Comparison of ENCODE assay signal across 1 cellular context in genomic region chr19:7533925-7534480, GRCh38.
A peak's percentile ranks its signal among the peaks of the same experiment; 100 is the strongest.
TF ChIP-seq lines count a peak whose summit lies in the region.

No MANE protein-coding gene starts in this region.

TF ChIP-seq in K562, 482 proteins besides CTCF, POLR2A, EP300 and RAD21 (continued from another document and continues in another):
- no peak for TF ChIP-seq SRSF7 (optimal IDR thresholded peaks at IDR 0.05; ENCODE audit: low read depth, low read length)
- TF ChIP-seq KDM2B (CRISPR knock-in tag; IDR thresholded peaks at IDR 0.05) = no peak
- no peak for TF ChIP-seq CBFB (CRISPR knock-in tag; IDR thresholded peaks at IDR 0.05)
- TF ChIP-seq ZNF3 (CRISPR knock-in tag; IDR thresholded peaks at IDR 0.05) = no peak
- TF ChIP-seq ETV5 (CRISPR knock-in tag; IDR thresholded peaks at IDR 0.05; ENCODE audit: low read depth) = peak; percentile 6; the same call in 1 of the 2 replicates
- TF ChIP-seq NRF1 (conservative IDR thresholded peaks at IDR 0.05 in 1 of 2, IDR thresholded peaks at IDR 0.05 in 1 of 2) = no peak
- no peak for TF ChIP-seq ZBTB5 (IDR thresholded peaks at IDR 0.05)
- TF ChIP-seq GATAD2B (IDR thresholded peaks at IDR 0.05; ENCODE audit: borderline replicate concordance) = no peak
- TF ChIP-seq SREBF2 (CRISPR knock-in tag; IDR thresholded peaks at IDR 0.05) = no peak
- TF ChIP-seq SMAD3 (CRISPR knock-in tag; conservative IDR thresholded peaks at IDR 0.05) = no peak
- peak; percentile 98 for TF ChIP-seq THAP7 (CRISPR knock-in tag; IDR thresholded peaks at IDR 0.05)
- TF ChIP-seq ZNF311 (CRISPR knock-in tag; IDR thresholded peaks at IDR 0.05) = no peak
- TF ChIP-seq ZNF584 (CRISPR knock-in tag; IDR thresholded peaks at IDR 0.05; ENCODE audit: low read depth) = no peak
- TF ChIP-seq ZNF133 (CRISPR knock-in tag; IDR thresholded peaks at IDR 0.05) = no peak
- no peak for TF ChIP-seq HNRNPLL (IDR thresholded peaks at IDR 0.05; ENCODE audit: low read depth, low read length, poor library complexity, severe bottlenecking)
- no peak for TF ChIP-seq MCM7 (IDR thresholded peaks at IDR 0.05)
- TF ChIP-seq KAT7 (CRISPR knock-in tag; IDR thresholded peaks at IDR 0.05; ENCODE audit: borderline replicate concordance) = no peak
- TF ChIP-seq NFE2 (IDR thresholded peaks at IDR 0.05; ENCODE audit: low read depth) = no peak
- no peak for TF ChIP-seq ZBTB49 (CRISPR knock-in tag; IDR thresholded peaks at IDR 0.05; ENCODE audit: borderline replicate concordance)
- no peak for TF ChIP-seq YBX1 (IDR thresholded peaks at IDR 0.05)
- 0 out of 4 replicates have a peak, but pooled peaks of 1 of the 2 experiments have one; percentile 10 for TF ChIP-seq MNT (conservative IDR thresholded peaks at IDR 0.05)
- no peak for TF ChIP-seq IFI16 (CRISPR knock-in tag; IDR thresholded peaks at IDR 0.05)
- TF ChIP-seq MLX (CRISPR knock-in tag; conservative IDR thresholded peaks at IDR 0.05) = no peak
- TF ChIP-seq ZNF263 (CRISPR knock-in tag; IDR thresholded peaks at IDR 0.05; ENCODE audit: borderline replicate concordance) = peak; percentile 89
- no peak for TF ChIP-seq ZNF354B (CRISPR knock-in tag; IDR thresholded peaks at IDR 0.05)
- no peak for TF ChIP-seq TAF15 (IDR thresholded peaks at IDR 0.05; ENCODE audit: low read depth, low read length)
- TF ChIP-seq CHD4 (IDR thresholded peaks at IDR 0.05; ENCODE audit: insufficient read depth, insufficient replicate concordance, low read depth, low read length, poor library complexity, severe bottlenecking) = no peak
- no peak for TF ChIP-seq ZZZ3 (IDR thresholded peaks at IDR 0.05)
- no peak for TF ChIP-seq BCOR (IDR thresholded peaks at IDR 0.05)
- TF ChIP-seq NUFIP1 (IDR thresholded peaks at IDR 0.05; ENCODE audit: partially characterized antibody) = no peak
- TF ChIP-seq ZNF609 (CRISPR knock-in tag; IDR thresholded peaks at IDR 0.05; ENCODE audit: borderline replicate concordance) = no peak
- no peak for TF ChIP-seq FOXK2 (conservative IDR thresholded peaks at IDR 0.05 in 1 of 2, IDR thresholded peaks at IDR 0.05 in 1 of 2; ENCODE audit: low read depth in 2 of 2)
- TF ChIP-seq ZNF282 (CRISPR knock-in tag; IDR thresholded peaks at IDR 0.05) = no peak
- 0 out of 2 replicates have a peak, but pooled peaks have one; percentile 31 for TF ChIP-seq TFAP4 (CRISPR knock-in tag; IDR thresholded peaks at IDR 0.05; ENCODE audit: borderline replicate concordance)
- no peak for TF ChIP-seq FOSL1 (tag; conservative IDR thresholded peaks at IDR 0.05)
- no peak for TF ChIP-seq MLLT1 (IDR thresholded peaks at IDR 0.05)
- 0 out of 2 replicates have a peak, but pooled peaks have one; percentile 21 for TF ChIP-seq ERF (CRISPR knock-in tag; IDR thresholded peaks at IDR 0.05)
- TF ChIP-seq ATF7 (IDR thresholded peaks at IDR 0.05) = no peak
- TF ChIP-seq MTA3 (IDR thresholded peaks at IDR 0.05; ENCODE audit: borderline replicate concordance) = no peak
- peak in 1 of 2 experiments; percentile 58; a peak in 1 of 4 replicates for TF ChIP-seq ZNF639 (CRISPR knock-in tag; conservative IDR thresholded peaks at IDR 0.05 in 1 of 2, IDR thresholded peaks at IDR 0.05 in 1 of 2)
- no peak for TF ChIP-seq PHF21A (IDR thresholded peaks at IDR 0.05; ENCODE audit: borderline replicate concordance, low read depth)
- TF ChIP-seq PHF20 (IDR thresholded peaks at IDR 0.05; ENCODE audit: partially characterized antibody) = no peak
- TF ChIP-seq HDAC2 (IDR thresholded peaks at IDR 0.05) = no peak
- no peak for TF ChIP-seq JUN (IDR thresholded peaks at IDR 0.05; ENCODE audit: borderline replicate concordance, low read depth, low read length)
- no peak for TF ChIP-seq JUN (CRISPR knock-in tag; IDR thresholded peaks at IDR 0.05; ENCODE audit: borderline replicate concordance)
- no peak for TF ChIP-seq CHD1 (IDR thresholded peaks at IDR 0.05; ENCODE audit: low read length)
- no peak for TF ChIP-seq HMBOX1 (IDR thresholded peaks at IDR 0.05)
- peak; percentile 89 for TF ChIP-seq HCFC1 (IDR thresholded peaks at IDR 0.05; ENCODE audit: low read depth, low read length)
- peak; percentile 73; the same call in 1 of the 2 replicates for TF ChIP-seq SNIP1 (IDR thresholded peaks at IDR 0.05; ENCODE audit: low read depth)
- TF ChIP-seq ZNF212 (CRISPR knock-in tag; IDR thresholded peaks at IDR 0.05) = no peak
